8 cellular contexts compared by ENCODE assay signal in the genomic region with DNA sequence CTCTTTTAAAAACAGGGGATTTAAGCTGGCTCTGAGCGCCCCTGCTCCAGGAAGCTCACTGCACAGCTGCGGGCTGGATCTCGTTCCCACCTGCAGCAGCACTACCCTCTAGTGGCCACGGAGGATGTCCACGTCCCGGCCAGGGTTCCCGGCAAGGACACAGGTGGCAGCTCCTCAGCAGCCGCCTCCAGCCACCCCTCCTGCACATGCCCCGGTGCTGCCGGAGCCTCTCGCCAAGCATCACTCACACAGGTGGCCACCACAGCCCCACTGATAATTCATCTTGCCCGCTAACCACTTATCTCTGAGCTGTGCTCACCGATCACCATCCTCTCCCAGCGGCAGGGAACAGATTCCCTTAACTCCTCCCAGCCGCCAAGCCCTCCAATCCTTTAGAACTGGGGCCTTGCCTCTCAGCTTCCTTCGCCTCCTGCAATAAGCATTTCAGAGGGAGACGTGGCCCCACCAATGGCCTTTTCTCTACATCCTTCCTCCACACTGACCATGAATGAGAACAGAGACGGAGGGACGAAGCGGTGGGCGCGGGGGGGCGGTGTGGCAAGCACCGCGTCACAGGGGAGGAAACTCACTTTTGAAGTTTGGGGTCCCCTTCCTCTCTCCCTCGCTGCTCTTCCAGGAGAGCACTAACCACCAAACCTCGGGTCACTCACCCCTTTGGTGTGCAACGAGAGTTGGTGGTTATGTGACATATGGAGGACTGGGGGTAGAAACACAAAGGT.
DNase-seq lines count a peak whose midpoint lies in the region; ATAC-seq, FAIRE-seq and TF ChIP-seq lines count a peak whose summit lies in the region.

No MANE protein-coding gene starts in this region.

- H3K27me3 ChIP-seq in Karpas-422 (ENCODE audit: low read length) (no peaks in the 10 kb centered on the region), pancreas (peaks cover 0 to 29% (median 5%) of the 10 kb centered on the region in 4 donors)

- TF ChIP-seq CTCF in pancreas (IDR thresholded peaks at IDR 0.05) = peak; percentile 47 to 62 (median 55)

- DNase-seq in NOMO-1 treated with DMSO at 0.1 percent for 48 hours (lab: John Stamatoyannopoulos, UW; ENCODE audit: unreplicated experiment) (peak; percentile 5), NOMO-1 treated with dmso at 0.1 percent for 144 hours (lab: John Stamatoyannopoulos, UW; ENCODE audit: unreplicated experiment) (no peak), Karpas-422 (peak; percentile 59), SHP77 treated with DMSO at 0.1 percent for 48 hours (lab: John Stamatoyannopoulos, UW) (peak; percentile 16), fibroblast of gingiva (ENCODE audit: low read depth) (peak; percentile 19), pancreas (peak; percentile 56 to 91 (median 73))

- H3K9me3 ChIP-seq in Karpas-422 (ENCODE audit: low read length) (no peaks in the 10 kb centered on the region; the same call in 1 of the 2 replicates), pancreas (no peaks in the 10 kb centered on the region)

- H3K4me1 ChIP-seq in Karpas-422 (ENCODE audit: low read length) (no peaks in the 10 kb centered on the region), pancreas (no peaks in the 10 kb centered on the region)

- no peak overlapping the region for H3K4me2 ChIP-seq in Karpas-422 (ENCODE audit: low read depth, low read length, poor library complexity, severe bottlenecking)

- peak; percentile 68 to 87 (median 86) for ATAC-seq in pancreas
- ATAC-seq in HG02973 (IDR thresholded peaks at IDR 0.05; ENCODE audit: unreplicated experiment) = no peak
- no peak for ATAC-seq in HG02588 (IDR thresholded peaks at IDR 0.05; ENCODE audit: unreplicated experiment)

- H3K27ac ChIP-seq in Karpas-422 (ENCODE audit: low read length) (no peak overlapping the region), pancreas (no peak overlapping the region)

- no peak for FAIRE-seq in pancreas (lab: Jason Lieb, UNC)

- H2AFZ ChIP-seq in Karpas-422 (ENCODE audit: low read length) = no peak overlapping the region

- H3K4me3 ChIP-seq in Karpas-422 (ENCODE audit: low read length) = no peak overlapping the region
- no peak overlapping the region for H3K4me3 ChIP-seq in pancreas

- H3K36me3 ChIP-seq in Karpas-422 (ENCODE audit: insufficient read depth, low read length) = no peaks in the 10 kb centered on the region
- no peaks in the 10 kb centered on the region for H3K36me3 ChIP-seq in pancreas

- no peaks in the 10 kb centered on the region for H3K9me2 ChIP-seq in Karpas-422 (replicated peaks; ENCODE audit: insufficient read depth, low read length)

- no peak overlapping the region for H3K9ac ChIP-seq in Karpas-422 (ENCODE audit: low read length)

- 35 to 39% methylated on average over 28 of the region's 28 CpGs for WGBS in pancreas, 2 donors

- no peaks in the 10 kb centered on the region for H3K79me2 ChIP-seq in Karpas-422 (ENCODE audit: low read length)

- H4K20me1 ChIP-seq in Karpas-422 (ENCODE audit: insufficient read depth, low read depth, low read length) = no peaks in the 10 kb centered on the region; the same call in 1 of the 2 replicates

- intact Hi-C loops in pancreas (cut with DNase I) = loop anchor here in 2 of 3 donors (2.0 to 5.0 kb wide), 2 partner anchors 301 to 302 kb away; no protein-coding TSS in a partner anchor

Comparison
In these comparisons a context has a peak if more than half of its experiments do, and no peak if none do; other contexts are left out.
1. ATAC-seq: peak in pancreas (4 of 4); none in HG02973 (single experiment) and HG02588 (single experiment).